Comparison of ENCODE assay signal across 8 cellular contexts in the genomic region with DNA sequence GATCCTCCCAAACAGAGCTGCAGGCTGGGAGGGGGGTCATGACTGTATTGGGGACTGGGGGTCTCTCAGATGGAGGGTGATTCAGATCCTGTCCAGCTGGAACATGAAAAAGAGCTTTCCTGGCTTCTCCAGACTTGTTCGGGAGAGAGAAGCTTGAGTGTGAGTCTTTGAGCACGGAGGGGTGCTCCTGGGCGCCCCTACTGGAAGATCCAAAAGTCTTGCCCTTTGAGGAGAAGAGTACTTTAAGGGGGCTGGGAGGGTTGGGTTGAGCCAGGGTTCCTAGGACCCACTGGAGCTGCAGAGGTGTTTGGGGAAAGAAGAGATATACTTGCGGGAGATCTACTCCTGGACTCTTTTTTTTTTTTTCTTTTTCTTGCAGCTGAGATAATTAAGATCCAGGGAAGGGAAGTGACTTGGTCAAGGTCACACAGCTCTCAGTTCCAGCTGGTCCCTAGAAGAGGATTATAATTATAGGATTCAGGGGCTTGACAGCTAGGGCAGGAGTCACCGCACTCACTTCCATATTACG. TPM values are rescaled to one million over a fixed set of nuclear protein-coding genes. Genes with fewer than 3 reads are reported as not detected.
A peak's percentile ranks its signal among the peaks of the same experiment; 100 is the strongest.
DNase-seq lines count a peak whose midpoint lies in the region; ATAC-seq and TF ChIP-seq lines count a peak whose summit lies in the region.

No MANE protein-coding gene starts in this region.

- peak overlapping the region; percentile 89; the same call in 1 of the 2 replicates for H3K9ac ChIP-seq in BLaER1

- H3K27ac ChIP-seq in BLaER1 (peak overlapping the region; percentile 46; the same call in 1 of the 2 replicates), GM23338 (ENCODE audit: low read depth) (peak overlapping the region; percentile 28; the same call in 1 of the 2 replicates)

- H3K9me2 ChIP-seq in GM23338 (ENCODE audit: insufficient read depth): no peaks in the 10 kb centered on the region

- DNase-seq in GM23338 (ENCODE audit: low spot score) (peak; percentile 91), SK-N-DZ (ENCODE audit: low spot score) (peak; percentile 78), cardiac fibroblast (ENCODE audit: low read depth in 2 of 2) (peak; percentile 79 to 81), kidney epithelial cell (ENCODE audit: low read depth) (no peak)

- H3K36me3 ChIP-seq in BLaER1 (no peaks in the 10 kb centered on the region), GM23338 (ENCODE audit: insufficient read depth) (no peaks in the 10 kb centered on the region), kidney epithelial cell (ENCODE audit: control insufficient read depth, insufficient read depth, low read length) (no peaks in the 10 kb centered on the region)

- peaks cover 83% of the 10 kb centered on the region for H3K4me1 Mint-ChIP-seq in GM23338
- peaks cover 84% of the 10 kb centered on the region for H3K4me1 Mint-ChIP-seq in stimulated activated naive CD8-positive, alpha-beta T cell treated with anti-CD3 and anti-CD28 coated beads, Interleukin-15, Interleukin-2, amounts not matched to agents 100 ng/mL and 50 ng/mL, for 24 hours (ENCODE audit: low read depth)

- peak overlapping the region; percentile 93 for H3K4me3 Mint-ChIP-seq in GM23338
- peak overlapping the region; percentile 87 for H3K4me3 Mint-ChIP-seq in stimulated activated naive CD8-positive, alpha-beta T cell treated with anti-CD3 and anti-CD28 coated beads, Interleukin-15, Interleukin-2, amounts not matched to agents 100 ng/mL and 50 ng/mL, for 24 hours

- H3K27me3 Mint-ChIP-seq in GM23338 (ENCODE audit: insufficient read depth, low read depth, poor library complexity): peaks cover 44% of the 10 kb centered on the region
- H3K27me3 Mint-ChIP-seq in stimulated activated naive CD8-positive, alpha-beta T cell treated with anti-CD3 and anti-CD28 coated beads, Interleukin-15, Interleukin-2, amounts not matched to agents 100 ng/mL and 50 ng/mL, for 24 hours: no peaks in the 10 kb centered on the region

- H4K20me1 ChIP-seq in BLaER1 (peaks cover 38% of the 10 kb centered on the region), GM23338 (replicated peaks; ENCODE audit: insufficient read depth) (peaks cover 12% of the 10 kb centered on the region)

- no peak overlapping the region for H3K27ac Mint-ChIP-seq in GM23338
- H3K27ac Mint-ChIP-seq in stimulated activated naive CD8-positive, alpha-beta T cell treated with anti-CD3 and anti-CD28 coated beads, Interleukin-15, Interleukin-2, amounts not matched to agents 100 ng/mL and 50 ng/mL, for 24 hours: peak overlapping the region; percentile 90

- no peaks in the 10 kb centered on the region for H3K9me3 ChIP-seq in BLaER1

- peaks cover 96% of the 10 kb centered on the region for H3K4me1 ChIP-seq in BLaER1
- peaks cover 26% of the 10 kb centered on the region for H3K4me1 ChIP-seq in GM23338 (ENCODE audit: insufficient read depth)

- H3K27me3 ChIP-seq in BLaER1: no peaks in the 10 kb centered on the region; the same call in 1 of the 2 replicates
- peaks cover 33% of the 10 kb centered on the region for H3K27me3 ChIP-seq in GM23338 (ENCODE audit: insufficient read depth)
- H3K27me3 ChIP-seq in kidney epithelial cell (ENCODE audit: control insufficient read depth, insufficient read depth, low read length): no peaks in the 10 kb centered on the region

- H3K4me2 ChIP-seq in BLaER1: peak overlapping the region; percentile 100
- H3K4me2 ChIP-seq in GM23338: peak overlapping the region; percentile 91

- ATAC-seq in GM23338: peak; percentile 63
- ATAC-seq in HG03175 (IDR thresholded peaks at IDR 0.05; ENCODE audit: unreplicated experiment): no peak
- ATAC-seq in GM19351 (IDR thresholded peaks at IDR 0.05; ENCODE audit: unreplicated experiment): no peak

- TF ChIP-seq CTCF in GM23338 (conservative IDR thresholded peaks at IDR 0.05; ENCODE audit: low read depth in 2 of 2) (peak; percentile 59 to 64), cardiac fibroblast (IDR thresholded peaks at IDR 0.05; ENCODE audit: low read depth, low read length) (peak; percentile 77), kidney epithelial cell (IDR thresholded peaks at IDR 0.05; ENCODE audit: insufficient read depth, low read length, poor library complexity, severe bottlenecking) (peak; percentile 79)

- peak overlapping the region; percentile 95 for H2AFZ ChIP-seq in GM23338

- H3K79me2 ChIP-seq in GM23338 (replicated peaks; ENCODE audit: insufficient read depth): peaks cover 15% of the 10 kb centered on the region; the same call in 1 of the 2 replicates

- no peaks in the 10 kb centered on the region for H3K9me3 Mint-ChIP-seq in GM23338
- H3K9me3 Mint-ChIP-seq in stimulated activated naive CD8-positive, alpha-beta T cell treated with anti-CD3 and anti-CD28 coated beads, Interleukin-15, Interleukin-2, amounts not matched to agents 100 ng/mL and 50 ng/mL, for 24 hours: no peaks in the 10 kb centered on the region

- H3F3A ChIP-seq in GM23338 (replicated peaks; ENCODE audit: low read depth): peaks cover 16% of the 10 kb centered on the region

- H3K4me3 ChIP-seq in BLaER1: peak overlapping the region; percentile 96
- peak overlapping the region; percentile 89 for H3K4me3 ChIP-seq in GM23338
- H3K4me3 ChIP-seq in cardiac fibroblast (replicated peaks in 1 of 2; ENCODE audit: low read depth in 2 of 2, low read length in 2 of 2): peak overlapping the region; percentile 94 to 97
- peak overlapping the region; percentile 79 for H3K4me3 ChIP-seq in kidney epithelial cell (ENCODE audit: low read depth, low read length)

- H3K36me3 Mint-ChIP-seq in GM23338 (ENCODE audit: low read depth): no peaks in the 10 kb centered on the region; the same call in 2 of the 3 replicates
- H3K36me3 Mint-ChIP-seq in stimulated activated naive CD8-positive, alpha-beta T cell treated with anti-CD3 and anti-CD28 coated beads, Interleukin-15, Interleukin-2, amounts not matched to agents 100 ng/mL and 50 ng/mL, for 24 hours (ENCODE audit: low read depth): peaks cover 6% of the 10 kb centered on the region

TF ChIP-seq in GM23338, 12 proteins besides CTCF, POLR2A, EP300 and RAD21:
- TF ChIP-seq EZH2phosphoT487 (IDR thresholded peaks at IDR 0.05; ENCODE audit: unreplicated experiment): no peak
- TF ChIP-seq, protein P1, sequence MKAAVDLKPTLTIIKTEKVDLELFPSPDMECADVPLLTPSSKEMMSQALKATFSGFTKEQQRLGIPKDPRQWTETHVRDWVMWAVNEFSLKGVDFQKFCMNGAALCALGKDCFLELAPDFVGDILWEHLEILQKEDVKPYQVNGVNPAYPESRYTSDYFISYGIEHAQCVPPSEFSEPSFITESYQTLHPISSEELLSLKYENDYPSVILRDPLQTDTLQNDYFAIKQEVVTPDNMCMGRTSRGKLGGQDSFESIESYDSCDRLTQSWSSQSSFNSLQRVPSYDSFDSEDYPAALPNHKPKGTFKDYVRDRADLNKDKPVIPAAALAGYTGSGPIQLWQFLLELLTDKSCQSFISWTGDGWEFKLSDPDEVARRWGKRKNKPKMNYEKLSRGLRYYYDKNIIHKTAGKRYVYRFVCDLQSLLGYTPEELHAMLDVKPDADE (IDR thresholded peaks at IDR 0.05): no peak
- peak; percentile 17; the same call in 1 of the 2 replicates for TF ChIP-seq CREB1 (CRISPR knock-in tag; IDR thresholded peaks at IDR 0.05; ENCODE audit: low read depth)
TF ChIP-seq in GM23338: peak in this region for 1.

RNA-seq across cellular contexts. Expression of a gene that starts 8.4 kb away (rescaled TPM):
- 15.9 and 17.8 TPM in 2 replicates for total RNA-seq in GM23338 (2014; rRNA removed; shearing (Covaris generic))
- polyA plus RNA-seq in GM23338 (2016; fragmentation: Nextera tagmentation; extraction: Ambion mirVana): 7.4 and 8.7 TPM in 2 replicates
- 42.3 and 43.5 TPM in 2 replicates for polyA plus RNA-seq in SK-N-DZ (2014; cell fraction: cytosol; rRNA removed)
- 27.0 and 42.6 TPM in 2 replicates for polyA plus RNA-seq in SK-N-DZ (2014; cell fraction: nucleus; rRNA removed)
- 48.2 and 57.2 TPM in 2 replicates for total RNA-seq in kidney epithelial cell

RNA-seq across cellular contexts. Expression of a gene that starts 29.7 kb away (rescaled TPM):
- 75.5 and 79.9 TPM in 2 replicates for total RNA-seq in GM23338 (2014; rRNA removed; shearing (Covaris generic))
- polyA plus RNA-seq in GM23338 (2016; fragmentation: Nextera tagmentation; extraction: Ambion mirVana): 40.6 and 46.2 TPM in 2 replicates
- 87.3 and 102 TPM in 2 replicates for polyA plus RNA-seq in SK-N-DZ (2014; cell fraction: cytosol; rRNA removed)
- polyA plus RNA-seq in SK-N-DZ (2014; cell fraction: nucleus; rRNA removed): 47.1 and 49.5 TPM in 2 replicates
- total RNA-seq in kidney epithelial cell: 7.9 and 8.8 TPM in 2 replicates

RNA-seq across cellular contexts. Expression of a gene that starts 47.1 kb away (rescaled TPM):
- 1.4 and 2.8 TPM in 2 replicates for total RNA-seq in GM23338 (2014; rRNA removed; shearing (Covaris generic))
- polyA plus RNA-seq in GM23338 (2016; fragmentation: Nextera tagmentation; extraction: Ambion mirVana): not detected in 2 replicates
- 0.30 TPM in 1 of 2 replicates, not detected in the other for polyA plus RNA-seq in SK-N-DZ (2014; cell fraction: cytosol; rRNA removed)
- polyA plus RNA-seq in SK-N-DZ (2014; cell fraction: nucleus; rRNA removed): not detected in 2 replicates
- 1.1 TPM in 1 of 2 replicates, not detected in the other for total RNA-seq in kidney epithelial cell
